ENCODE assay signal across 8 cellular contexts in genomic region chr13:114132419-114133121, GRCh38. TPM values are rescaled to one million over a fixed set of nuclear protein-coding genes. Genes with fewer than 3 reads are reported as not detected.
DNase-seq lines count a peak whose midpoint lies in the region; ATAC-seq and TF ChIP-seq lines count a peak whose summit lies in the region.

Gene RASA3, minus strand, starts transcription at chr13:114132623. Its CDS starts 134 bp downstream, at chr13:114132489.

- peaks cover 14% of the 10 kb centered on the region for H3K36me3 Mint-ChIP-seq in activated CD4-positive, alpha-beta T cell treated with anti-CD3 and anti-CD28 coated beads for 36 hours (ENCODE audit: low read depth)

- peaks cover 39% of the 10 kb centered on the region for H3K4me1 Mint-ChIP-seq in activated CD4-positive, alpha-beta T cell treated with anti-CD3 and anti-CD28 coated beads for 36 hours

- H3K27ac Mint-ChIP-seq in activated CD4-positive, alpha-beta T cell treated with anti-CD3 and anti-CD28 coated beads for 36 hours, result peak within 1 kb of the TSS; percentile 95

- intact Hi-C loops in activated CD4-positive, alpha-beta T cell treated with anti-CD3 and anti-CD28 coated beads for 36 hours (cut with DNase I, micrococcal nuclease), result loop anchor here in 1 of 2 experiments (1.0 to 5.0 kb wide), 3 partner anchors 8 to 925 kb away; partner anchors contain the start of genes CUL4A, DCUN1D2 and PCID2
- intact Hi-C loops in left colon (cut with DNase I, micrococcal nuclease), result no loop called here

- DNase-seq in A172 (ENCODE audit: low spot score) (peak; percentile 57), GM13977 (ENCODE audit: low spot score) (peak; percentile 98), NCI-H1694 treated with DMSO at 0.1 percent for 48 hours (lab: John Stamatoyannopoulos, UW) (peak; percentile 58), dermis microvascular lymphatic vessel endothelial cell (ENCODE audit: low read depth in 2 of 2) (peak; percentile 55 to 90), left colon (peak; percentile 73 to 80)
- peak; percentile 74 for DNase-seq in activated CD4-positive, alpha-beta T cell treated with anti-CD3 and anti-CD28 coated beads for 36 hours
- DNase-seq in stimulated activated CD4-positive, alpha-beta T cell treated with anti-CD3 and anti-CD28 coated beads, Interleukin-2, amount 100 ng/mL, for 24 hours, result peak; percentile 67 to 76

- H3K27me3 Mint-ChIP-seq in activated CD4-positive, alpha-beta T cell treated with anti-CD3 and anti-CD28 coated beads for 36 hours, result no peaks in the 10 kb centered on the region

- in situ Hi-C loops in GM13977 (cut with MboI; ENCODE audit: low pct_unique_long_range_greater_than_20kb, low sequenced_read_pairs, unreplicated experiment), result no loop called here

- H3K4me3 Mint-ChIP-seq in activated CD4-positive, alpha-beta T cell treated with anti-CD3 and anti-CD28 coated beads for 36 hours, result peak within 1 kb of the TSS; percentile 100

- POLR2A ChIA-PET in activated CD4-positive, alpha-beta T cell treated with anti-CD3 and anti-CD28 coated beads for 36 hours (lab: Charles Lee), result no interaction called here

- no peaks in the 10 kb centered on the region for H3K9me3 Mint-ChIP-seq in activated CD4-positive, alpha-beta T cell treated with anti-CD3 and anti-CD28 coated beads for 36 hours (ENCODE audit: low read depth)

- CTCF ChIA-PET in activated CD4-positive, alpha-beta T cell treated with anti-CD3 and anti-CD28 coated beads for 36 hours (lab: Charles Lee), result interaction anchor here (1.3 kb wide), 1 partner anchor 20 kb away, joined by 4 read pairs; no protein-coding TSS in a partner anchor

- no peak for TF ChIP-seq CTCF in GM13977 (IDR thresholded peaks at IDR 0.05; ENCODE audit: extremely low read depth, insufficient read depth, missing control alignments)

- ATAC-seq in HG02852 (IDR thresholded peaks at IDR 0.05; ENCODE audit: unreplicated experiment) (peak; percentile 60), left colon (peak; percentile 90)
- ATAC-seq in activated CD4-positive, alpha-beta T cell treated with anti-CD3 and anti-CD28 coated beads for 36 hours, result peak; percentile 35

RNA-seq across cellular contexts. Expression of gene RASA3, which starts in this region (rescaled TPM):
- total RNA-seq in A172 (2014; rRNA removed; shearing (Covaris generic)), result 17.8 and 21.4 TPM in 2 replicates
- 10 to 100 TPM; 33.0 to 34.7 TPM for total RNA-seq in activated CD4-positive, alpha-beta T cell treated with anti-CD3 and anti-CD28 coated beads for 36 hours
- total RNA-seq in dermis microvascular lymphatic vessel endothelial cell (30.7 and 33.9 TPM in 2 replicates), left colon (1 to 10 TPM; 6.5 to 9.0 TPM)

Comparison
In these comparisons a context has a peak if more than half of its experiments do, and no peak if none do; other contexts are left out.
1. Peak in every context shown above with its lines: DNase-seq and ATAC-seq.
2. ATAC-seq: peak in every context shown above with its lines; median percentile 90 in left colon; 60 in HG02852; 35 in activated CD4-positive, alpha-beta T cell treated with anti-CD3 and anti-CD28 coated beads for 36 hours.